Comparison of ENCODE assay signal across 26 cellular contexts in genomic region chr17:51395621-51396020, GRCh38.
DNase-seq lines count a peak whose midpoint lies in the region; ATAC-seq lines count a peak whose summit lies in the region.
"Had no signal": no experiment of that assay in that cellular context is flagged by ENCODE, and none has a peak within 500 bp of the region (broad histone marks: within the 10 kb centered on the region; RNA-seq: fewer than 3 reads in every experiment).

No MANE protein-coding gene starts in this region.

- in situ Hi-C loops in G401 (cut with HindIII; ENCODE audit: low sequenced_read_pairs), result no loop called here

- ATAC-seq in GM21737 (IDR thresholded peaks at IDR 0.05; ENCODE audit: unreplicated experiment), result no peak
- ATAC-seq: A549; CD8-positive, alpha-beta T cell had no signal

- DNase-seq in G401 (ENCODE audit: low spot score) (peak; percentile 91), cerebellar cortex (ENCODE audit: low spot score) (peak; percentile 89), cerebellum (ENCODE audit: low spot score) (peak; percentile 71), COLO668 (lab: John Stamatoyannopoulos, UW; ENCODE audit: unreplicated experiment) (no peak), NOMO-1 treated with dmso at 0.1 percent for 144 hours (lab: John Stamatoyannopoulos, UW; ENCODE audit: unreplicated experiment) (no peak)
- DNase-seq: 8988T; ACHN; AML-193; BE2C; Caco-2; Calu3; CD4-positive, alpha-beta memory T cell; CD4-positive, alpha-beta T cell; CD4-positive, CD25-positive, alpha-beta regulatory T cell; CD8-positive, alpha-beta memory T cell; CD8-positive, alpha-beta T cell; COR-L47; DMS 273 treated with DMSO at 0.1 percent for 48 hours; DMS153; DMS53; DMS79; DMS79 treated with DMSO at 0.1 percent for 48 hours; DND-41; EL had no signal

Comparison
In these comparisons a context has a peak if more than half of its experiments do, and no peak if none do; other contexts are left out.
1. DNase-seq: peak in G401 (single experiment), cerebellar cortex (single experiment) and cerebellum (single experiment); none in COLO668 (single experiment) and NOMO-1 treated with dmso at 0.1 percent for 144 hours (single experiment).